In genomic region chr5:158410976-158411375, GRCh38 we compare ENCODE assay signal across 14 cellular contexts.
"Had no signal": no experiment of that assay in that cellular context is flagged by ENCODE, and none has a peak within 500 bp of the region (broad histone marks: within the 10 kb centered on the region; RNA-seq: fewer than 3 reads in every experiment).

No MANE protein-coding gene starts in this region.

- ATAC-seq: naive thymus-derived CD8-positive, alpha-beta T cell had no signal

- H3K36me3 Mint-ChIP-seq: activated CD4-positive, alpha-beta memory T cell treated with anti-CD3 and anti-CD28 coated beads for 36 hours; activated naive CD4-positive, alpha-beta T cell treated with anti-CD3 and anti-CD28 coated beads, Interleukin-2, amount 50 U/mL, for 24 hours; naive thymus-derived CD8-positive, alpha-beta T cell had no signal

- H3K27me3 ChIP-seq: neutrophil, transverse colon had no signal

- H3K27ac Mint-ChIP-seq: activated CD4-positive, alpha-beta memory T cell treated with anti-CD3 and anti-CD28 coated beads for 36 hours; activated naive CD4-positive, alpha-beta T cell treated with anti-CD3 and anti-CD28 coated beads, Interleukin-2, amount 50 U/mL, for 24 hours; activated T-cell treated with anti-CD3 and anti-CD28 coated beads, Interleukin-2, amount 50 U/mL, for 24 hours had no signal

- H3K9me3 ChIP-seq: left ventricle myocardium inferior, neutrophil, transverse colon had no signal

- H3K9me3 Mint-ChIP-seq: activated CD4-positive, alpha-beta memory T cell treated with anti-CD3 and anti-CD28 coated beads for 36 hours; activated naive CD4-positive, alpha-beta T cell treated with anti-CD3 and anti-CD28 coated beads, Interleukin-2, amount 50 U/mL, for 24 hours; activated T-cell treated with anti-CD3 and anti-CD28 coated beads, Interleukin-2, amount 50 U/mL, for 24 hours; dendritic cell treated with granulocyte-macrophage colony-stimulating factor and Interleukin-4, amounts not matched to agents 40 ng/mL and 50 ng/mL, for 4 days had no signal

- H3K4me1 ChIP-seq: transverse colon had no signal

- H3K27ac ChIP-seq: left ventricle myocardium inferior, neutrophil, transverse colon, WERI-Rb-1 had no signal

- DNase-seq: activated CD4-positive, alpha-beta memory T cell treated with anti-CD3 and anti-CD28 coated beads for 36 hours; activated T-cell treated with anti-CD3 and anti-CD28 coated beads, Interleukin-2, amount 50 U/mL, for 24 hours; effector memory CD4-positive, alpha-beta T cell; islet precursor cell; left ventricle myocardium inferior; naive thymus-derived CD8-positive, alpha-beta T cell; retina; stimulated activated CD4-positive, alpha-beta T cell treated with anti-CD3 and anti-CD28 coated beads, Interleukin-4, amount 100 ng/mL, for 1 hour; stimulated activated naive CD4-positive, alpha-beta T cell; transverse colon; WERI-Rb-1 had no signal

- H3K27me3 Mint-ChIP-seq: activated naive CD4-positive, alpha-beta T cell treated with anti-CD3 and anti-CD28 coated beads, Interleukin-2, amount 50 U/mL, for 24 hours; activated T-cell treated with anti-CD3 and anti-CD28 coated beads, Interleukin-2, amount 50 U/mL, for 24 hours; naive thymus-derived CD8-positive, alpha-beta T cell had no signal

- H3K4me3 ChIP-seq: left ventricle myocardium inferior, transverse colon had no signal

- H3K4me1 Mint-ChIP-seq: activated naive CD4-positive, alpha-beta T cell treated with anti-CD3 and anti-CD28 coated beads, Interleukin-2, amount 50 U/mL, for 24 hours had no signal

- H3K4me3 Mint-ChIP-seq: activated CD4-positive, alpha-beta memory T cell treated with anti-CD3 and anti-CD28 coated beads for 36 hours; activated naive CD4-positive, alpha-beta T cell treated with anti-CD3 and anti-CD28 coated beads, Interleukin-2, amount 50 U/mL, for 24 hours; activated T-cell treated with anti-CD3 and anti-CD28 coated beads, Interleukin-2, amount 50 U/mL, for 24 hours; dendritic cell treated with granulocyte-macrophage colony-stimulating factor and Interleukin-4, amounts not matched to agents 40 ng/mL and 50 ng/mL, for 4 days; naive thymus-derived CD8-positive, alpha-beta T cell had no signal

- H3K36me3 ChIP-seq: left ventricle myocardium inferior, neutrophil, transverse colon, WERI-Rb-1 had no signal
